19 cellular contexts compared by ENCODE assay signal in the genomic region with DNA sequence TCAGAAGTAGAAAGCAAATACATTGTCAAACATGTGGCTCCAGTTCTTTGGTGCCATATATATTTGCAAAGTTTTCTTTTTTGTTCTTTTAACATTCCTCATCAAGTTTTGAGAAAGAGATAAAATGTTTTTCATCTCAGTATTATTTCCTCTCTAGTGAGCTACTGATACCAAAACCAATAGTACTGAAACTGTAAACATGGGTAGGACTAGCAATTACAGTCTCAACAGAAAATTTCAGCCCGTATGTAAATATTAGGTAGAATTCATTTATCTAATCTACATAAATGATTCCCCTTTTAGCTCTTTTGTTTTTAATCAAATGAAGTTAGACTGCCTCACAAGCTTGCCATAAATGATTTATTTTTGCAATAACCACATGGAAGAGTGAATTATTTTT. TPM values are rescaled to one million over a fixed set of nuclear protein-coding genes. Genes with fewer than 3 reads are reported as not detected.
DNase-seq lines count a peak whose midpoint lies in the region; ATAC-seq and TF ChIP-seq lines count a peak whose summit lies in the region.
"Had no signal": no experiment of that assay in that cellular context is flagged by ENCODE, and none has a peak within 500 bp of the region (broad histone marks: within the 10 kb centered on the region; RNA-seq: fewer than 3 reads in every experiment).

No MANE protein-coding gene starts in this region.

- no peaks in the 10 kb centered on the region for H3K4me1 ChIP-seq in left lung
- H3K4me1 ChIP-seq: BLaER1 treated with 17β-estradiol and CSF1 and Interleukin-3, amounts not matched to agents 10 nM and 100 nM; tibial artery had no signal

- TF ChIP-seq CTCF in left lung (IDR thresholded peaks at IDR 0.05): no peak

- peaks cover 0 to 72% of the 10 kb centered on the region in 2 donors for H3K36me3 ChIP-seq in left lung

- H3K9me3 ChIP-seq in left lung: no peaks in the 10 kb centered on the region
- H3K9me3 ChIP-seq: BLaER1 treated with 17β-estradiol and CSF1 and Interleukin-3, amounts not matched to agents 10 nM and 100 nM; tibial artery had no signal

- H3K4me3 ChIP-seq in left lung: no peak overlapping the region
- H3K4me3 ChIP-seq: BLaER1 treated with 17β-estradiol and CSF1 and Interleukin-3, amounts not matched to agents 10 nM and 100 nM; tibial artery had no signal

- peak overlapping the region; percentile 74 for H3K27ac Mint-ChIP-seq in activated T-helper 17 cell treated with anti-CD3 and anti-CD28 coated beads, Interleukin-2, amount 50 U/mL, for 72 hours
- H3K27ac Mint-ChIP-seq: nephron progenitor cell had no signal

- no peaks in the 10 kb centered on the region for H3K9me3 Mint-ChIP-seq in activated T-helper 17 cell treated with anti-CD3 and anti-CD28 coated beads, Interleukin-2, amount 50 U/mL, for 72 hours
- H3K9me3 Mint-ChIP-seq: nephron progenitor cell had no signal

- peak overlapping the region; percentile 24 for H3K4me3 Mint-ChIP-seq in activated T-helper 17 cell treated with anti-CD3 and anti-CD28 coated beads, Interleukin-2, amount 50 U/mL, for 72 hours
- H3K4me3 Mint-ChIP-seq: nephron progenitor cell had no signal

- intact Hi-C loops in left lung (cut with DNase I): no loop called here

- ATAC-seq in GM19023 (IDR thresholded peaks at IDR 0.05; ENCODE audit: unreplicated experiment) (peak; percentile 74), GM21529 (IDR thresholded peaks at IDR 0.05; ENCODE audit: unreplicated experiment) (peak; percentile 61), HG03103 (IDR thresholded peaks at IDR 0.05; ENCODE audit: low read depth, unreplicated experiment) (peak; percentile 67), left lung (no peak), HG03457 (IDR thresholded peaks at IDR 0.05; ENCODE audit: unreplicated experiment) (no peak)
- ATAC-seq in activated T-helper 17 cell treated with anti-CD3 and anti-CD28 coated beads, Interleukin-2, amount 50 U/mL, for 72 hours (replicated peaks): peak; percentile 55
- ATAC-seq: right cardiac atrium had no signal

- peaks cover 85% of the 10 kb centered on the region for H3K36me3 Mint-ChIP-seq in activated T-helper 17 cell treated with anti-CD3 and anti-CD28 coated beads, Interleukin-2, amount 50 U/mL, for 72 hours (ENCODE audit: low read depth)

- H3K27me3 ChIP-seq in left lung: no peaks in the 10 kb centered on the region
- H3K27me3 ChIP-seq: BLaER1 treated with 17β-estradiol and CSF1 and Interleukin-3, amounts not matched to agents 10 nM and 100 nM; tibial artery had no signal

- H3K27ac ChIP-seq in left lung: no peak overlapping the region
- H3K27ac ChIP-seq: BLaER1 treated with 17β-estradiol and CSF1 and Interleukin-3, amounts not matched to agents 10 nM and 100 nM; tibial artery had no signal

- no peaks in the 10 kb centered on the region for H3K27me3 Mint-ChIP-seq in activated T-helper 17 cell treated with anti-CD3 and anti-CD28 coated beads, Interleukin-2, amount 50 U/mL, for 72 hours

- DNase-seq in NCI-H1436 (lab: John Stamatoyannopoulos, UW) (no peak), left lung (no peak)
- DNase-seq: activated CD4-positive, alpha-beta T cell treated with anti-CD3 and anti-CD28 coated beads for 48 hours; DMS53; foreskin melanocyte; MV-4-11; nephron progenitor cell; right cardiac atrium; Right ventricle myocardium superior; stimulated activated CD4-positive, alpha-beta T cell treated with anti-CD3 and anti-CD28 coated beads, Interleukin-1b, Interleukin-23, amount 100 ng/mL, for 48 hours; stimulated activated CD8-positive, alpha-beta memory T cell treated with anti-CD3 and anti-CD28 coated beads, Interleukin-4, amount 100 ng/mL, for 48 hours; T-helper 9 cell; tibial artery had no signal

- peaks cover 10% of the 10 kb centered on the region for H3K4me1 Mint-ChIP-seq in activated T-helper 17 cell treated with anti-CD3 and anti-CD28 coated beads, Interleukin-2, amount 50 U/mL, for 72 hours
- H3K4me1 Mint-ChIP-seq: nephron progenitor cell had no signal

RNA-seq across cellular contexts. Expression of a gene that starts 21.4 kb away (rescaled TPM):
- 10 to 100 TPM; 20.1 to 40.2 TPM for total RNA-seq in activated T-helper 17 cell treated with anti-CD3 and anti-CD28 coated beads, Interleukin-2, amount 50 U/mL, for 72 hours
- 100 to 1,000 TPM in 1 of 2 donors, 10 to 100 TPM in 1; 79.8 to 106 TPM for total RNA-seq in left lung

Comparison
In these comparisons a context has a peak if more than half of its experiments do, and no peak if none do; other contexts are left out.
1. ATAC-seq: peak in GM19023 (single experiment), GM21529 (single experiment), HG03103 (single experiment) and activated T-helper 17 cell treated with anti-CD3 and anti-CD28 coated beads, Interleukin-2, amount 50 U/mL, for 72 hours (single experiment); none in left lung (single experiment) and HG03457 (single experiment).